In genomic region chr1:205497351-205497750, GRCh38 we compare ENCODE assay signal across 18 cellular contexts.
DNase-seq lines count a peak whose midpoint lies in the region; ATAC-seq lines count a peak whose summit lies in the region.
"Had no signal": no experiment of that assay in that cellular context is flagged by ENCODE, and none has a peak within 500 bp of the region (broad histone marks: within the 10 kb centered on the region; RNA-seq: fewer than 3 reads in every experiment).

No MANE protein-coding gene starts in this region.

- intact Hi-C loops in dendritic cell treated with granulocyte-macrophage colony-stimulating factor and Interleukin-4, amounts not matched to agents 40 ng/mL and 50 ng/mL, for 4 days (cut with micrococcal nuclease), result no loop called here

- peak; percentile 89 for DNase-seq in DMS153 (lab: John Stamatoyannopoulos, UW)
- DNase-seq in NCI-H1417 treated with DMSO at 0.1 percent for 48 hours (lab: John Stamatoyannopoulos, UW), result peak; percentile 76
- DNase-seq in NCI-H446 treated with DMSO at 0.1 percent for 48 hours (lab: John Stamatoyannopoulos, UW), result peak; percentile 43
- DNase-seq in EL, result no peak
- DNase-seq: activated CD8-positive, alpha-beta memory T cell treated with anti-CD3 and anti-CD28 coated beads, Interleukin-2, amount 50 U/mL, for 4 hours; activated effector memory CD4-positive, alpha-beta T cell treated with anti-CD3 and anti-CD28 coated beads, Interleukin-2, amount 50 U/mL, for 16 hours; DMS79 treated with DMSO at 0.1 percent for 48 hours; Kasumi-1; NK-92 treated with Interleukin-12 subunit alpha and Interleukin-12 subunit beta, amount 100 ng/mL, for 24 hours; stimulated activated CD4-positive, alpha-beta T cell treated with anti-CD3 and anti-CD28 coated beads, Interleukin-2, amount 100 ng/mL, for 48 hours; T-helper 2 cell had no signal

- H3K9me3 Mint-ChIP-seq in dendritic cell treated with granulocyte-macrophage colony-stimulating factor and Interleukin-4, amounts not matched to agents 40 ng/mL and 50 ng/mL, for 4 days, result no peaks in the 10 kb centered on the region
- H3K9me3 Mint-ChIP-seq: stimulated activated naive CD8-positive, alpha-beta T cell treated with anti-CD3 and anti-CD28 coated beads, Interleukin-15, Interleukin-2, amounts not matched to agents 100 ng/mL and 50 ng/mL, for 24 hours; type B pancreatic cell had no signal

- no peaks in the 10 kb centered on the region for H3K36me3 Mint-ChIP-seq in dendritic cell treated with granulocyte-macrophage colony-stimulating factor and Interleukin-4, amounts not matched to agents 40 ng/mL and 50 ng/mL, for 4 days (ENCODE audit: low read depth)
- H3K36me3 Mint-ChIP-seq: type B pancreatic cell had no signal

- peaks cover 13% of the 10 kb centered on the region for H3K4me1 Mint-ChIP-seq in dendritic cell treated with granulocyte-macrophage colony-stimulating factor and Interleukin-4, amounts not matched to agents 40 ng/mL and 50 ng/mL, for 4 days (ENCODE audit: low read depth)

- peak overlapping the region; percentile 35 for H3K27ac Mint-ChIP-seq in dendritic cell treated with granulocyte-macrophage colony-stimulating factor and Interleukin-4, amounts not matched to agents 40 ng/mL and 50 ng/mL, for 4 days
- H3K27ac Mint-ChIP-seq: stimulated activated naive CD8-positive, alpha-beta T cell treated with anti-CD3 and anti-CD28 coated beads, Interleukin-15, Interleukin-2, amounts not matched to agents 100 ng/mL and 50 ng/mL, for 24 hours; type B pancreatic cell had no signal

- no peak for ATAC-seq in GM19397 (IDR thresholded peaks at IDR 0.05; ENCODE audit: unreplicated experiment)
- no peak for ATAC-seq in GM21367 (IDR thresholded peaks at IDR 0.05; ENCODE audit: unreplicated experiment)
- no peak for ATAC-seq in HG03025 (IDR thresholded peaks at IDR 0.05; ENCODE audit: low FRiP score, unreplicated experiment)
- ATAC-seq: Panc1 had no signal

- H3K4me3 Mint-ChIP-seq in dendritic cell treated with granulocyte-macrophage colony-stimulating factor and Interleukin-4, amounts not matched to agents 40 ng/mL and 50 ng/mL, for 4 days, result no peak overlapping the region
- H3K4me3 Mint-ChIP-seq: stimulated activated naive CD8-positive, alpha-beta T cell treated with anti-CD3 and anti-CD28 coated beads, Interleukin-15, Interleukin-2, amounts not matched to agents 100 ng/mL and 50 ng/mL, for 24 hours; type B pancreatic cell had no signal

- H3K27me3 Mint-ChIP-seq in dendritic cell treated with granulocyte-macrophage colony-stimulating factor and Interleukin-4, amounts not matched to agents 40 ng/mL and 50 ng/mL, for 4 days, result peaks cover 42% of the 10 kb centered on the region
